11 cellular contexts compared by ENCODE assay signal in genomic region chr13:78045916-78046315, GRCh38.
DNase-seq lines count a peak whose midpoint lies in the region; ATAC-seq and TF ChIP-seq lines count a peak whose summit lies in the region.
"Had no signal": no experiment of that assay in that cellular context is flagged by ENCODE, and none has a peak within 500 bp of the region (broad histone marks: within the 10 kb centered on the region; RNA-seq: fewer than 3 reads in every experiment).

No MANE protein-coding gene starts in this region.

- peak overlapping the region; percentile 60 for H3K27ac ChIP-seq in left ventricle myocardium inferior (replicated peaks)

- no peak for TF ChIP-seq CTCF in left ventricle myocardium inferior (IDR thresholded peaks at IDR 0.05; ENCODE audit: borderline replicate concordance)

- intact Hi-C loops in left ventricle myocardium inferior (cut with micrococcal nuclease), result no loop called here

- no peak overlapping the region for H3K4me3 ChIP-seq in left ventricle myocardium inferior

- ATAC-seq in GM19324 (IDR thresholded peaks at IDR 0.05; ENCODE audit: low FRiP score, unreplicated experiment) (peak; percentile 50), GM21786 (IDR thresholded peaks at IDR 0.05; ENCODE audit: unreplicated experiment) (peak; percentile 23), HG03135 (IDR thresholded peaks at IDR 0.05; ENCODE audit: unreplicated experiment) (peak; percentile 40)
- ATAC-seq: Panc1 had no signal

- in situ Hi-C loops in ACHN (cut with HindIII; ENCODE audit: low pct_ligation_motif_present, low pct_unique_long_range_greater_than_20kb, low sequenced_read_pairs), result no loop called here

- DNase-seq in left ventricle myocardium inferior (no peak), OCI-M2 (lab: John Stamatoyannopoulos, UW; ENCODE audit: unreplicated experiment) (no peak), ACHN (no peak), DMS53 (lab: John Stamatoyannopoulos, UW) (no peak)
- no peak for DNase-seq in activated effector memory CD4-positive, alpha-beta T cell treated with Interleukin-2 at 50 U/mL for 16 hours
- DNase-seq: activated CD8-positive, alpha-beta memory T cell treated with anti-CD3 and anti-CD28 coated beads for 24 hours; CD4-positive, alpha-beta memory T cell had no signal

- peaks cover 16% of the 10 kb centered on the region for H3K9me3 ChIP-seq in left ventricle myocardium inferior (replicated peaks)

- H3K36me3 ChIP-seq in left ventricle myocardium inferior, result no peaks in the 10 kb centered on the region

- peaks cover 9% of the 10 kb centered on the region for H3K4me1 ChIP-seq in left ventricle myocardium inferior

- no peaks in the 10 kb centered on the region for H3K27me3 ChIP-seq in left ventricle myocardium inferior (ENCODE audit: low read depth)
